ENCODE assay signal across 8 cellular contexts in genomic region chr19:13116282-13117175, GRCh38. TPM values are rescaled to one million over a fixed set of nuclear protein-coding genes. Genes with fewer than 3 reads are reported as not detected.
A peak's percentile ranks its signal among the peaks of the same experiment; 100 is the strongest.
DNase-seq lines count a peak whose midpoint lies in the region; ATAC-seq and TF ChIP-seq lines count a peak whose summit lies in the region.

TSS of gene TRMT1 (minus strand) at chr19:13116740. CDS start at chr19:13116399, 341 bp downstream.

- POLR2A ChIA-PET in HEK293 (lab: Yijun Ruan, JAX): interaction anchor here (1.2 to 4.0 kb wide), 4 partner anchors 25 to 151 kb away, joined by 3 to 48 read pairs (median 11); no protein-coding TSS in a partner anchor

- no peaks in the 10 kb centered on the region for H3K27me3 Mint-ChIP-seq in T-helper 1 cell treated with Interleukin-12 subunit alpha and Interleukin-12 subunit beta and Interleukin-4 antibody, amounts not matched to agents 30 μg/mL and 1 μg/mL, for 36 hours (ENCODE audit: low read depth)

- no peaks in the 10 kb centered on the region for H3K9me3 Mint-ChIP-seq in T-helper 1 cell treated with Interleukin-12 subunit alpha and Interleukin-12 subunit beta and Interleukin-4 antibody, amounts not matched to agents 30 μg/mL and 1 μg/mL, for 36 hours

- H3K27ac Mint-ChIP-seq in T-helper 1 cell treated with Interleukin-12 subunit alpha and Interleukin-12 subunit beta and Interleukin-4 antibody, amounts not matched to agents 30 μg/mL and 1 μg/mL, for 36 hours: peak within 1 kb of the TSS; percentile 96

- peak within 1 kb of the TSS; percentile 97 for H3K4me3 Mint-ChIP-seq in T-helper 1 cell treated with Interleukin-12 subunit alpha and Interleukin-12 subunit beta and Interleukin-4 antibody, amounts not matched to agents 30 μg/mL and 1 μg/mL, for 36 hours

- DNase-seq in DMS53 treated with DMSO at 0.1 percent for 48 hours (lab: John Stamatoyannopoulos, UW; ENCODE audit: unreplicated experiment): peak; percentile 80
- peak; percentile 84 for DNase-seq in NCI-H1694 (lab: John Stamatoyannopoulos, UW)
- DNase-seq in amygdala (lab: John Stamatoyannopoulos, UW): peak; percentile 34 to 95 (median 84)
- peak; percentile 93 for DNase-seq in left ventricle myocardium superior
- DNase-seq in psoas muscle: peak; percentile 95 to 96
- peak; percentile 94 for DNase-seq in ureter (ENCODE audit: low spot score)

- WGBS in psoas muscle, 3 donors: 0 to 1% (median 0%) methylated on average over 51 of the region's 51 CpGs

- intact Hi-C loops in left ventricle myocardium superior (cut with micrococcal nuclease): no loop called here
- intact Hi-C loops in psoas muscle (cut with DNase I): no loop called here

- H3K9me3 ChIP-seq in HEK293 (ENCODE audit: control insufficient read depth, insufficient read depth, low read depth, low read length): no peaks in the 10 kb centered on the region
- no peaks in the 10 kb centered on the region for H3K9me3 ChIP-seq in psoas muscle

- TF ChIP-seq CTCF in HEK293 (tag by site-specific recombination; IDR thresholded peaks at IDR 0.05) (no peak), psoas muscle (IDR thresholded peaks at IDR 0.05) (no peak)

- CTCF ChIA-PET in HEK293 (lab: Yijun Ruan, JAX): interaction anchor here (0.6 to 2.3 kb wide), 3 partner anchors 39 to 139 kb away, joined by 3 to 13 read pairs (median 3); no protein-coding TSS in a partner anchor

- H3K4me1 Mint-ChIP-seq in T-helper 1 cell treated with Interleukin-12 subunit alpha and Interleukin-12 subunit beta and Interleukin-4 antibody, amounts not matched to agents 30 μg/mL and 1 μg/mL, for 36 hours (ENCODE audit: low read depth): peaks cover 21% of the 10 kb centered on the region

- H3K36me3 Mint-ChIP-seq in T-helper 1 cell treated with Interleukin-12 subunit alpha and Interleukin-12 subunit beta and Interleukin-4 antibody, amounts not matched to agents 30 μg/mL and 1 μg/mL, for 36 hours (ENCODE audit: low read depth): peaks cover 2% of the 10 kb centered on the region

- no peaks in the 10 kb centered on the region for H3K27me3 ChIP-seq in psoas muscle (ENCODE audit: insufficient read depth in 3 of 3, low read length in 2 of 3)

- ATAC-seq in left ventricle myocardium superior (peak; percentile 84), psoas muscle (peak; percentile 82 to 89 (median 85))

- H3K36me3 ChIP-seq in HEK293 (ENCODE audit: control insufficient read depth in 2 of 2, insufficient read depth in 1 of 2, low read length in 2 of 2) (peaks cover 14 to 47% of the 10 kb centered on the region in 2 experiments; a peak in 2 of 3 replicates), psoas muscle (ENCODE audit: insufficient read depth in 1 of 2, low read depth in 1 of 2) (peaks cover 3 to 33% of the 10 kb centered on the region in 2 donors)

- H3K27ac ChIP-seq in HEK293 (ENCODE audit: extremely low read depth, low read depth, low read length): peak within 1 kb of the TSS; percentile 56; the same call in 1 of the 2 replicates
- H3K27ac ChIP-seq in psoas muscle: peak within 1 kb of the TSS; percentile 79

- H3K4me1 ChIP-seq in HEK293 (ENCODE audit: control insufficient read depth, insufficient read depth, low read length) (peaks cover 7% of the 10 kb centered on the region), psoas muscle (peaks cover 37% of the 10 kb centered on the region)

- H3K4me3 ChIP-seq in HEK293 (ENCODE audit: low read depth, low read length) (peak within 1 kb of the TSS; percentile 81), psoas muscle (peak within 1 kb of the TSS; percentile 80)

TF ChIP-seq in HEK293, 187 proteins besides CTCF, POLR2A, EP300 and RAD21 (continues in another document):
- TF ChIP-seq ZNF777 (tag by site-specific recombination; IDR thresholded peaks at IDR 0.05; ENCODE audit: borderline replicate concordance) (no peak), ZNF433 (tag by site-specific recombination; IDR thresholded peaks at IDR 0.05; ENCODE audit: low read depth) (no peak), ZNF114 (tag by site-specific recombination; IDR thresholded peaks at IDR 0.05) (no peak), ZNF626 (tag by site-specific recombination; IDR thresholded peaks at IDR 0.05) (no peak), KLF8 (tag by site-specific recombination; IDR thresholded peaks at IDR 0.05) (peak; percentile 88), MYNN (tag by site-specific recombination; IDR thresholded peaks at IDR 0.05; ENCODE audit: borderline replicate concordance) (no peak), ZNF146 (tag by site-specific recombination; IDR thresholded peaks at IDR 0.05) (no peak), GLI4 (tag by site-specific recombination; IDR thresholded peaks at IDR 0.05) (no peak), ZBTB48 (tag by site-specific recombination; IDR thresholded peaks at IDR 0.05) (peak; percentile 76; the same call in 1 of the 2 replicates), ZNF292 (tag by site-specific recombination; IDR thresholded peaks at IDR 0.05; ENCODE audit: borderline replicate concordance, low read depth) (no peak), ZNF391 (tag by site-specific recombination; IDR thresholded peaks at IDR 0.05; ENCODE audit: borderline replicate concordance, low read depth) (0 out of 2 replicates have a peak, but pooled peaks have one; percentile 55), PRDM10 (tag by site-specific recombination; IDR thresholded peaks at IDR 0.05) (peak; percentile 86), ZFP37 (tag by site-specific recombination; IDR thresholded peaks at IDR 0.05) (no peak), PRDM6 (tag by site-specific recombination; IDR thresholded peaks at IDR 0.05) (no peak)

RNA-seq across cellular contexts. Expression of gene TRMT1, which starts in this region (rescaled TPM):
- total RNA-seq in left ventricle myocardium superior (22.4 TPM), psoas muscle (10 to 100 TPM; 31.6 to 45.3 (median 35.1) TPM), ureter (54.6 TPM)
- polyA plus RNA-seq in psoas muscle: 10 to 100 TPM; 42.3 to 87.1 (median 45.4) TPM

Comparison
In these comparisons a context has a peak if more than half of its experiments do, and no peak if none do; other contexts are left out.
1. Peak in every context shown above with its lines: DNase-seq, ATAC-seq, H3K4me3 ChIP-seq and H3K27ac ChIP-seq.